In the genomic region with DNA sequence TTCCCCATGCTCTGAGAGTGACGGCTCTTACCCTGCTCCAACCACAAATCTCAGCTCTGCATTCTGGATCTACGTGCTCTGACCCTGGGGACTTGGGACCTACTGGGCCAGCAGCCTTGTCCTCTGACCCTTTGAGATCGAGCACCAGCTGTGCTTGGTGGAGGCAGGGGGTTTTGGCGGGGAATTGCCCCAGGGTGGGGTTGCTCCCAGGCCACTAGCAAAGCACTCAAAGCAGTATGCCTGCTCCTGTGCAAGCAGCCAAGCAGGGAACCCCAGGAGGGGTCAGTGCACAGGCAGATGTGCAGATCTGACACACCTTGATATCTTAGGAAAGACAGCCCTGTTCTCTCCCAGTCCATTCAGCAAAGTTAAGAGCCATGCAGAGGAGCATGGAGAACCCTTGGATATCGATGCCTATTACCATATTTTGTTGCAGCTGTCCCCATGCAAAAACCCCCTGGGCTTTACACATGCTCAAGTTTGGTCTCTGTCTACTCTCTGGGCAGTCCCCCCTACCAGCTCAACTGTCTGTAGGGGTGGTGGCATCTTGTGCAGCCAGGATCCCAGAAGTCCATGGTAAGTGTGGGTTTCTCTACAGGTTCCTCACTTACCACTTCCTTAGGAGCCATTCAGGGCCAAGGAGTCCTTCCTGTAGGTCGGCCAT, we compare ENCODE assay signal across 24 cellular contexts.
DNase-seq lines count a peak whose midpoint lies in the region; ATAC-seq and TF ChIP-seq lines count a peak whose summit lies in the region.
"Had no signal": no experiment of that assay in that cellular context is flagged by ENCODE, and none has a peak within 500 bp of the region (broad histone marks: within the 10 kb centered on the region; RNA-seq: fewer than 3 reads in every experiment).

No MANE protein-coding gene starts in this region.

- H3K9me3 Mint-ChIP-seq in MCF 10A (ENCODE audit: unreplicated experiment) (peaks cover 36% of the 10 kb centered on the region), endodermal cell (peaks cover 49% of the 10 kb centered on the region)

- H3K9ac ChIP-seq in trophoblast cell (ENCODE audit: low read length) = no peak overlapping the region
- H3K9ac ChIP-seq in endodermal cell (ENCODE audit: extremely low read depth, low read length, poor library complexity, severe bottlenecking) = no peak overlapping the region

- H3K79me2 ChIP-seq in trophoblast cell (ENCODE audit: control insufficient read depth, insufficient read depth, low read length, poor library complexity) = no peaks in the 10 kb centered on the region

- no peak overlapping the region for H4K91ac ChIP-seq in trophoblast cell (ENCODE audit: low read depth, low read length)

- H3K9me3 ChIP-seq in right cardiac atrium (ENCODE audit: control insufficient read depth, low read length) (peaks cover 2% of the 10 kb centered on the region), trophoblast cell (ENCODE audit: insufficient read depth, low read depth, low read length) (peaks cover 6% of the 10 kb centered on the region), uterus (peaks cover 0 to 2% of the 10 kb centered on the region in 2 donors), endodermal cell (ENCODE audit: control insufficient read depth, low read length) (peaks cover 56% of the 10 kb centered on the region)

- H4K12ac ChIP-seq in trophoblast cell (ENCODE audit: low read depth, low read length) = no peak overlapping the region

- H2BK120ac ChIP-seq in trophoblast cell (ENCODE audit: insufficient read depth, low read length, poor library complexity) = no peak overlapping the region

- no peak overlapping the region for H4K8ac ChIP-seq in trophoblast cell (ENCODE audit: low read depth, low read length)

- ATAC-seq in right cardiac atrium (no peak), Right ventricle myocardium inferior (no peak), HG02610 (IDR thresholded peaks at IDR 0.05; ENCODE audit: unreplicated experiment) (peak; percentile 55), HG03432 (IDR thresholded peaks at IDR 0.05; ENCODE audit: unreplicated experiment) (peak; percentile 72)

- no peaks in the 10 kb centered on the region for H3K4me1 ChIP-seq in right cardiac atrium (ENCODE audit: control insufficient read depth, insufficient read depth, low read length)
- H3K4me1 ChIP-seq in trophoblast cell (ENCODE audit: control insufficient read depth in 1 of 2, insufficient read depth in 2 of 2, low read length in 2 of 2) = no peaks in the 10 kb centered on the region
- H3K4me1 ChIP-seq in uterus = no peaks in the 10 kb centered on the region
- no peaks in the 10 kb centered on the region for H3K4me1 ChIP-seq in endodermal cell (ENCODE audit: control insufficient read depth, insufficient read depth, low read length)

- H3K79me1 ChIP-seq in trophoblast cell (ENCODE audit: low read length) = no peaks in the 10 kb centered on the region

- H3K4me3 ChIP-seq in right cardiac atrium (ENCODE audit: low read length) (no peak overlapping the region), trophoblast cell (ENCODE audit: low read depth, low read length) (no peak overlapping the region), uterus (no peak overlapping the region), endodermal cell (ENCODE audit: low read length) (no peak overlapping the region)

- no peaks in the 10 kb centered on the region for H3K27me3 ChIP-seq in right cardiac atrium (ENCODE audit: control insufficient read depth, insufficient read depth)
- H3K27me3 ChIP-seq in trophoblast cell (ENCODE audit: insufficient read depth, low read length) = no peaks in the 10 kb centered on the region
- no peaks in the 10 kb centered on the region for H3K27me3 ChIP-seq in uterus
- H3K27me3 ChIP-seq in endodermal cell (ENCODE audit: control insufficient read depth, insufficient read depth, low read length, poor library complexity, severe bottlenecking) = no peaks in the 10 kb centered on the region

- H3K36me3 ChIP-seq in trophoblast cell (ENCODE audit: control insufficient read depth in 1 of 2, insufficient read depth in 2 of 2, low read length in 2 of 2) = peaks cover 14 to 24% of the 10 kb centered on the region in 2 experiments
- no peaks in the 10 kb centered on the region for H3K36me3 ChIP-seq in uterus
- no peaks in the 10 kb centered on the region for H3K36me3 ChIP-seq in endodermal cell (ENCODE audit: control insufficient read depth, insufficient read depth, low read length)

- no peak overlapping the region for H2AK5ac ChIP-seq in trophoblast cell (ENCODE audit: low read length)

- DNase-seq in right cardiac atrium (peak in 2 of 3 donors; percentile 30 to 53), Right ventricle myocardium inferior (ENCODE audit: missing footprints) (no peak), trophoblast cell (no peak), uterus (no peak), MCF 10A (ENCODE audit: unreplicated experiment) (no peak), endodermal cell (no peak)
- DNase-seq: CD8-positive, alpha-beta memory T cell; DMS79 treated with DMSO at 0.1 percent for 48 hours; GF-D8; H7; IMR-90; KG1; MM.1S; NCI-H2029 treated with DMSO at 0.1 percent for 48 hours; NCI-H2227 treated with DMSO at 0.1 percent for 48 hours; NCI-H526 treated with DMSO at 0.1 percent for 48 hours; RPMI8226; SHP77; T-helper 1 cell had no signal

- H3K27ac ChIP-seq in right cardiac atrium (ENCODE audit: low read length) = no peak overlapping the region
- no peak overlapping the region for H3K27ac ChIP-seq in trophoblast cell (ENCODE audit: low read depth, low read length)
- no peak overlapping the region for H3K27ac ChIP-seq in uterus
- no peak overlapping the region for H3K27ac ChIP-seq in endodermal cell (ENCODE audit: low read depth, low read length)
- H3K27ac ChIP-seq: 22Rv1, C4-2B had no signal

- no peak overlapping the region for H3K27ac Mint-ChIP-seq in MCF 10A (ENCODE audit: low read depth, unreplicated experiment)
- no peak overlapping the region for H3K27ac Mint-ChIP-seq in endodermal cell
- H3K27ac Mint-ChIP-seq: B cell; CD8-positive, alpha-beta memory T cell had no signal

- H2BK12ac ChIP-seq in trophoblast cell (ENCODE audit: low read length) = no peak overlapping the region

- TF ChIP-seq POLR2A in uterus (IDR thresholded peaks at IDR 0.05) = no peak

- CTCF ChIA-PET in MCF 10A (lab: Yijun Ruan, JAX) = interaction anchor here (0.5 to 1.5 kb wide), 10 partner anchors 8 to 1944 kb away, joined by 3 to 9 read pairs (median 4); no protein-coding TSS in a partner anchor

- no peak overlapping the region for H2AFZ ChIP-seq in trophoblast cell (ENCODE audit: insufficient read depth, low read length, poor library complexity)

- no peak overlapping the region for H3K4me2 ChIP-seq in trophoblast cell (ENCODE audit: low read length)

- no peaks in the 10 kb centered on the region for H3K36me3 Mint-ChIP-seq in MCF 10A (ENCODE audit: insufficient read depth, unreplicated experiment)
- H3K36me3 Mint-ChIP-seq in endodermal cell (ENCODE audit: low read depth) = peaks cover 60% of the 10 kb centered on the region

- no TSS peak for BruUV-seq in MCF 10A (replicated peaks; lab: Mats Ljungman, UMichigan)

- TF ChIP-seq CTCF in uterus (IDR thresholded peaks at IDR 0.05) (no peak), MCF 10A (IDR thresholded peaks at IDR 0.05; ENCODE audit: unreplicated experiment) (no peak), endodermal cell (conservative IDR thresholded peaks at IDR 0.05) (no peak)

- H3K18ac ChIP-seq in trophoblast cell (ENCODE audit: low read length) = peak overlapping the region; percentile 71

- no peaks in the 10 kb centered on the region for H3K4me1 Mint-ChIP-seq in MCF 10A (ENCODE audit: insufficient read depth, unreplicated experiment)
- H3K4me1 Mint-ChIP-seq in endodermal cell = peaks cover 19% of the 10 kb centered on the region
- H3K4me1 Mint-ChIP-seq: B cell; CD8-positive, alpha-beta memory T cell had no signal

- no peaks in the 10 kb centered on the region for H3K27me3 Mint-ChIP-seq in MCF 10A (ENCODE audit: insufficient read depth, unreplicated experiment)
- no peaks in the 10 kb centered on the region for H3K27me3 Mint-ChIP-seq in endodermal cell (ENCODE audit: insufficient read depth)
- H3K27me3 Mint-ChIP-seq: B cell; CD8-positive, alpha-beta memory T cell had no signal

- no peak overlapping the region for H3K23ac ChIP-seq in trophoblast cell (ENCODE audit: low read length)

- H2BK5ac ChIP-seq in trophoblast cell (ENCODE audit: low read depth, low read length, poor library complexity) = no peak overlapping the region

- H3K4ac ChIP-seq in trophoblast cell (ENCODE audit: low read depth, low read length) = no peak overlapping the region

- H3K4me3 Mint-ChIP-seq in MCF 10A (ENCODE audit: unreplicated experiment) (no peak overlapping the region), endodermal cell (no peak overlapping the region)
- H3K4me3 Mint-ChIP-seq: B cell; CD8-positive, alpha-beta memory T cell had no signal

- 95% methylated on average over 6 of the region's 6 CpGs for WGBS in right cardiac atrium
- no CpG with 5 or more reads among the region's 6 CpGs for WGBS in trophoblast cell (ENCODE audit: extremely low coverage, insufficient coverage, insufficient read length)
- WGBS in endodermal cell (ENCODE audit: insufficient coverage in 1 of 2, insufficient read length in 1 of 2), 2 experiments = 93 to 100% methylated on average over 2 to 6 of the region's 6 CpGs

- H3K14ac ChIP-seq in trophoblast cell (ENCODE audit: low read length) = peak overlapping the region; percentile 25

- POLR2A ChIA-PET in MCF 10A (lab: Yijun Ruan, JAX) = no interaction called here

- intact Hi-C loops in right cardiac atrium (cut with DNase I) (no loop called here), Right ventricle myocardium inferior (cut with DNase I) (no loop called here), uterus (cut with DNase I; ENCODE audit: low total_unique reads) (no loop called here), MCF 10A (cut with micrococcal nuclease) (loop anchor here (2.0 to 10.0 kb wide), 3 partner anchors 817 to 1839 kb away; no protein-coding TSS in a partner anchor)

Comparison
In these comparisons a context has a peak if more than half of its experiments do, and no peak if none do; other contexts are left out.
1. DNase-seq: peak in right cardiac atrium (2 of 3); none in Right ventricle myocardium inferior (single experiment), trophoblast cell (0 of 2), uterus (0 of 2), MCF 10A (single experiment) and endodermal cell (single experiment).
2. ATAC-seq: peak in HG02610 (single experiment) and HG03432 (single experiment); none in right cardiac atrium (0 of 2) and Right ventricle myocardium inferior (single experiment).